Comparison of ENCODE assay signal across 11 cellular contexts in the genomic region with DNA sequence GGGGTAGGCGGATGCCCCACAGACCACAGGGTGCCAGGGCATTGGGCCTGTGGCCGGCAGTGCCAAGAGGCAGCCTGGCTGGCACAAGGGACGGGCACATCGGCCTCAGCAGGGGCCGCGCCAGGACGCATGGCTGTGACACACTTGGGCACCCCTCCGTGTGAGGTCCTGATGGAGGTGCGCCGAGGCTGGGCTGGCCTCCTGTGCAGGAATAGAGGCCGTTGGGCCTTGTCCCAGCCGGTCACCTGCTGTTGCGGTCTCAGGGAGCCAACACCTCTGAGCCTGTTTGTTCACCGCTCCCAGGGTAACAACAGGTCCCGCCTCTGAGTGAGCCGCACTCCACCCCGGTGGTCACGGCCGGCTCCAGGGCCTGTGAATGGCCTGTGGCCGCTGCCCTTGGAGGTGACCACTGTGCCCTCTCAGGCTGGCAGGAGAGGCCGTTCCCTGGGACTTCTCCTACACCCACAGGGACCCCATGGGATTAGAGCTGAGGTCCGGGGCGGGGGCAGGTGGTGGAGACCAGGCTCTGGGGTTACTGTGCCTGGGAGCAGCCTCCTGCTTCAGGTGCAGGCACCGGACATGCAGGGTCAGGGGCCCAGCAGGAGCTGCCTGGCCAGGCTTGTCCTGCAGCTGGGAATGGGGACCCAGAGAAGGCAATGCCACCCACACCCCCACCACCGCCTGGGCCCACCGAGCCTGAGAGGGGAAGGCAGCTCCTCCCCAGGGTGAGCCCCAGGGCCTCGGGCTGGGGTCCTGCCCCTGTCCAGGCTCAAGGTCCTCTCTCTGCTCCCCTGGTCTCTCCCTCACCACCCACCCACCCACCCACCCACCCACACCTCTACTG. TPM values are rescaled to one million over a fixed set of nuclear protein-coding genes. Genes with fewer than 3 reads are reported as not detected.
DNase-seq lines count a peak whose midpoint lies in the region; ATAC-seq, FAIRE-seq and TF ChIP-seq lines count a peak whose summit lies in the region.
"Had no signal": no experiment of that assay in that cellular context is flagged by ENCODE, and none has a peak within 500 bp of the region (broad histone marks: within the 10 kb centered on the region; RNA-seq: fewer than 3 reads in every experiment).

No MANE protein-coding gene starts in this region.

- peak in 1 of 2 donors; percentile 22 for TF ChIP-seq POLR2A in sigmoid colon (IDR thresholded peaks at IDR 0.05)

- H3K9me1 ChIP-seq in keratinocyte (ENCODE audit: control insufficient read depth, extremely low read depth, insufficient read depth, low read length) = no peaks in the 10 kb centered on the region

- H2AFZ ChIP-seq in keratinocyte (ENCODE audit: control insufficient read depth, low read length) = no peak overlapping the region

- H3K9me3 Mint-ChIP-seq in Calu3 (ENCODE audit: low read depth, unreplicated experiment) = no peaks in the 10 kb centered on the region
- no peaks in the 10 kb centered on the region for H3K9me3 Mint-ChIP-seq in activated CD4-positive, alpha-beta T cell treated with anti-CD3 and anti-CD28 coated beads, Interleukin-2, amount 10 ng/mL, durations not matched to agents 7 days and 5 days
- H3K9me3 Mint-ChIP-seq: CD14-positive monocyte had no signal

- H3K27ac ChIP-seq in WERI-Rb-1 (peak overlapping the region; percentile 70), keratinocyte (ENCODE audit: control insufficient read depth, insufficient read depth, low read length) (no peak overlapping the region), sigmoid colon (peak overlapping the region; percentile 81 to 91 (median 86))

- no peaks in the 10 kb centered on the region for H4K20me1 ChIP-seq in keratinocyte (ENCODE audit: control insufficient read depth, extremely low read depth, insufficient read depth, low read length)

- peaks cover 22% of the 10 kb centered on the region for H3K79me2 ChIP-seq in keratinocyte (ENCODE audit: control insufficient read depth, insufficient read depth, low read length)

- H3K4me1 ChIP-seq in keratinocyte (ENCODE audit: control insufficient read depth, extremely low read depth, insufficient read depth, low read length) = peaks cover 50% of the 10 kb centered on the region
- H3K4me1 ChIP-seq in sigmoid colon = peaks cover 0 to 65% (median 56%) of the 10 kb centered on the region in 4 donors

- ATAC-seq in GM18519 (IDR thresholded peaks at IDR 0.05; ENCODE audit: low FRiP score, unreplicated experiment) (no peak), GM21717 (IDR thresholded peaks at IDR 0.05; ENCODE audit: unreplicated experiment) (no peak)
- ATAC-seq: SK-N-SH treated with all-trans-retinoic acid at 6 μM for 48 hours had no signal

- 24 to 67% methylated on average over 27 of the region's 27 CpGs for WGBS in sigmoid colon, 2 donors

- peaks cover 42% of the 10 kb centered on the region for H3K36me3 ChIP-seq in WERI-Rb-1
- peaks cover 3 to 13% of the 10 kb centered on the region in 2 experiments for H3K36me3 ChIP-seq in keratinocyte (ENCODE audit: control insufficient read depth in 2 of 2, extremely low read depth in 1 of 2, insufficient read depth in 2 of 2, low read length in 2 of 2)
- H3K36me3 ChIP-seq in sigmoid colon = peaks cover 12 to 24% (median 14%) of the 10 kb centered on the region in 4 donors

- peaks cover 40% of the 10 kb centered on the region for H3K36me3 Mint-ChIP-seq in Calu3 (ENCODE audit: insufficient read depth, unreplicated experiment)
- peaks cover 3% of the 10 kb centered on the region for H3K36me3 Mint-ChIP-seq in activated CD4-positive, alpha-beta T cell treated with anti-CD3 and anti-CD28 coated beads, Interleukin-2, amount 10 ng/mL, durations not matched to agents 7 days and 5 days (ENCODE audit: low read depth)

- CTCF ChIA-PET in Calu3 (lab: Charles Lee) = interaction anchor here (0.6 to 1.0 kb wide), 2 partner anchors 10 to 338 kb away, joined by 3 to 4 read pairs; no protein-coding TSS in a partner anchor
- CTCF ChIA-PET in activated CD4-positive, alpha-beta T cell treated with anti-CD3 and anti-CD28 coated beads, Interleukin-2, amount 10 ng/mL, durations not matched to agents 7 days and 5 days (lab: Charles Lee) = no interaction called here

- H3K4me3 Mint-ChIP-seq in Calu3 (ENCODE audit: low read depth, unreplicated experiment) = peak overlapping the region; percentile 63
- no peak overlapping the region for H3K4me3 Mint-ChIP-seq in activated CD4-positive, alpha-beta T cell treated with anti-CD3 and anti-CD28 coated beads, Interleukin-2, amount 10 ng/mL, durations not matched to agents 7 days and 5 days

- H3K4me1 Mint-ChIP-seq in Calu3 (ENCODE audit: low read depth, unreplicated experiment) = no peaks in the 10 kb centered on the region
- H3K4me1 Mint-ChIP-seq in activated CD4-positive, alpha-beta T cell treated with anti-CD3 and anti-CD28 coated beads, Interleukin-2, amount 10 ng/mL, durations not matched to agents 7 days and 5 days = peaks cover 8% of the 10 kb centered on the region

- BruUV-seq in Calu3 (replicated peaks; lab: Mats Ljungman, UMichigan) = no TSS peak

- H3K9ac ChIP-seq in keratinocyte (ENCODE audit: control insufficient read depth, extremely low read depth, insufficient read depth, low read length) = peak overlapping the region; percentile 48

- POLR2A ChIA-PET in activated CD4-positive, alpha-beta T cell treated with anti-CD3 and anti-CD28 coated beads, Interleukin-2, amount 10 ng/mL, durations not matched to agents 7 days and 5 days (lab: Charles Lee) = no interaction called here

- H3K9me3 ChIP-seq in WERI-Rb-1 (ENCODE audit: severe bottlenecking) (no peaks in the 10 kb centered on the region), keratinocyte (ENCODE audit: control insufficient read depth, low read depth, low read length) (no peaks in the 10 kb centered on the region), sigmoid colon (no peaks in the 10 kb centered on the region)

- TF ChIP-seq CTCF in Calu3 (IDR thresholded peaks at IDR 0.05; ENCODE audit: unreplicated experiment) (no peak), WERI-Rb-1 (IDR thresholded peaks at IDR 0.05; ENCODE audit: low read depth, low read length) (no peak), keratinocyte (optimal IDR thresholded peaks at IDR 0.05 in 1 of 3, IDR thresholded peaks at IDR 0.05 in 1 of 3, conservative IDR thresholded peaks at IDR 0.05 in 1 of 3; ENCODE audit: extremely low read depth in 1 of 3, insufficient read depth in 2 of 3, low read length in 3 of 3) (no peak), sigmoid colon (IDR thresholded peaks at IDR 0.05) (no peak)

- H3K27ac Mint-ChIP-seq in Calu3 (ENCODE audit: unreplicated experiment) = no peak overlapping the region
- no peak overlapping the region for H3K27ac Mint-ChIP-seq in activated CD4-positive, alpha-beta T cell treated with anti-CD3 and anti-CD28 coated beads, Interleukin-2, amount 10 ng/mL, durations not matched to agents 7 days and 5 days

- intact Hi-C loops in Calu3 (cut with micrococcal nuclease; ENCODE audit: unreplicated experiment) = no loop called here
- intact Hi-C loops in sigmoid colon (cut with DNase I) = no loop called here

- FAIRE-seq in keratinocyte (lab: Jason Lieb, UNC) = no peak

- H3K27me3 Mint-ChIP-seq in Calu3 (ENCODE audit: unreplicated experiment) = no peaks in the 10 kb centered on the region
- H3K27me3 Mint-ChIP-seq in activated CD4-positive, alpha-beta T cell treated with anti-CD3 and anti-CD28 coated beads, Interleukin-2, amount 10 ng/mL, durations not matched to agents 7 days and 5 days = no peaks in the 10 kb centered on the region

- H3K27me3 ChIP-seq in WERI-Rb-1 (ENCODE audit: insufficient read depth, low read depth, severe bottlenecking) (no peaks in the 10 kb centered on the region), keratinocyte (ENCODE audit: control insufficient read depth, extremely low read depth, insufficient read depth, low read length) (no peaks in the 10 kb centered on the region), sigmoid colon (no peaks in the 10 kb centered on the region)

- no peak for TF ChIP-seq EP300 in sigmoid colon (IDR thresholded peaks at IDR 0.05)

- H3K4me2 ChIP-seq in keratinocyte (ENCODE audit: control insufficient read depth, extremely low read depth, insufficient read depth, low read depth, low read length) = peak overlapping the region; percentile 70

- dilution Hi-C loops in keratinocyte (cut with MboI; ENCODE audit: extremely low pct_ligation_motif_present, low sequenced_read_pairs) = no loop called here

- peak; percentile 52 for DNase-seq in Calu3
- DNase-seq in WERI-Rb-1 = no peak
- DNase-seq in keratinocyte (ENCODE audit: low read depth, low spot score) = no peak
- DNase-seq in sigmoid colon = no peak
- no peak for DNase-seq in T-helper 1 cell
- DNase-seq in activated CD4-positive, alpha-beta T cell treated with anti-CD3 and anti-CD28 coated beads, Interleukin-2, amount 10 ng/mL, durations not matched to agents 7 days and 5 days = no peak
- DNase-seq: activated CD4-positive, alpha-beta T cell treated with anti-CD3 and anti-CD28 coated beads for 48 hours had no signal

- H3K4me3 ChIP-seq in WERI-Rb-1 (ENCODE audit: low read depth, low read length) (no peak overlapping the region), keratinocyte (ENCODE audit: control insufficient read depth in 2 of 3, extremely low read depth in 1 of 3, insufficient read depth in 2 of 3, low read depth in 1 of 3, low read length in 3 of 3) (no peak overlapping the region), sigmoid colon (peak overlapping the region in 3 of 4 donors; percentile 13 to 34 (median 27))

RNA-seq across cellular contexts. Expression of a gene that starts 12.0 kb away (rescaled TPM):
- total RNA-seq in Calu3 (2022) = 12.9 and 15.8 TPM in 2 replicates
- polyA plus RNA-seq in keratinocyte = 3.1 to 6.5 TPM (median 3.8 TPM) in 3 replicates
- polyA plus RNA-seq in keratinocyte (2011; ENCODE audit: low read depth) = 4.3 TPM
- 2.2 and 5.8 TPM in 2 replicates for polyA plus RNA-seq in keratinocyte (2011; cell fraction: cytosol; rRNA removed)
- polyA plus RNA-seq in keratinocyte (2011; cell fraction: nucleus; rRNA removed) = 6.3 and 9.1 TPM in 2 replicates
- 8.8 and 10.9 TPM in 2 replicates for polyA plus RNA-seq in keratinocyte (2012; ENCODE audit: low replicate concordance)
- polyA minus RNA-seq in keratinocyte = 1.8 to 2.5 TPM (median 2.1 TPM) in 3 replicates
- 20.3 TPM for polyA minus RNA-seq in keratinocyte (2011; cell fraction: cytosol; rRNA and poly(A)+ RNA removed)
- polyA minus RNA-seq in keratinocyte (2011; cell fraction: nucleus; rRNA and poly(A)+ RNA removed) = 7.9 and 10.7 TPM in 2 replicates
- 10 to 100 TPM in 1 of 4 donors, 1 to 10 TPM in 3; 7.7 to 10.2 (median 9.3) TPM for total RNA-seq in sigmoid colon
- polyA plus RNA-seq in sigmoid colon = 10 to 100 TPM; 27.0 to 50.8 (median 28.2) TPM
- 1 to 10 TPM; 8.1 to 9.3 TPM for total RNA-seq in activated CD4-positive, alpha-beta T cell treated with anti-CD3 and anti-CD28 coated beads, Interleukin-2, amount 10 ng/mL, durations not matched to agents 7 days and 5 days

Comparison
In these comparisons a context has a peak if more than half of its experiments do, and no peak if none do; other contexts are left out.
1. H3K4me3 ChIP-seq: peak in sigmoid colon (3 of 4); none in WERI-Rb-1 (single experiment) and keratinocyte (0 of 3).